In the genomic region with DNA sequence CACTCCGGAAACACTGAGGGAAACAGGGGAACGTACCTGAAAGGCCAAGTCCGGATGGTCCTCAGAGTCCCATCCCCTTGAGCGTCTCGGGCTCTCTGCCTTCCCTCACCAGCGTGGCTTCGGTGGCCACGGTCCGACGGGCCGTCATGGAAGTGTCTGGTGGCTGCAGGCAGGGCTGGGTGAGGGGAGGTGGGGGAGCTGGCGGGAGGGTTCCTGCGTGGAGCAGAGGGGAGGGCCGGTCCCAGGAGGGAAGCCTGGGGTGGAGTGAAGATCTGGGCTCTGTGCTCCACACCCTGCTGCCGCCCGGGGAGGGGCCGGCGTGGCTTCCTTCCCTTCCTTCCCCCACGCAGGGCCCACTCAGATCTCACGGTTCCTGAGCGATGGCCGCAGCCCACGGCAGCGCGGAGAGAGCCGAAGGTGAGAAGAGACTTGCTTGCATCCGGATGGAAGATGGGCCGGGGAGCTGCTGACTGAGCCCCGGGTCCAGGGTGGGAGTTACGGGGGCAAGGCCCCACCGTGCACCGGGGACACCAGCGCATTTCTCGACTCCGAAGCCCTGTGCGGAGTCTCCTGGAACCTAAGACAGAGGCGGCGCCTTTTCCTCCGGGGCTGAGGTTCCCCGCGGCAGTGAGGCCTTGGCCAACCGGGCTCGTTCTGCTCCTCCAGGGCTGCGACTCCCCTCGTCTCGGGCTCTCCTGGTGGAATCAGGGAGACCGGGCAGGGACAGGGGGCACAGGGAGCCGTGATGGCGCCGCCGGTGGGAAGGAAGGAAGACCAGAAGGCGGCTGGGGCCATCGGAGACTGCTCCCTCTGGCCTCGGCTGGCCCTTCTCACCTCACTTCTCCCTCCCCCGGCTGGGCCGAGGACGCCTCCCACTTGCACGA, we compare ENCODE assay signal across 23 cellular contexts. TPM values are rescaled to one million over a fixed set of nuclear protein-coding genes. Genes with fewer than 3 reads are reported as not detected.
DNase-seq lines count a peak whose midpoint lies in the region; ATAC-seq, FAIRE-seq and TF ChIP-seq lines count a peak whose summit lies in the region.
"Had no signal": no experiment of that assay in that cellular context is flagged by ENCODE, and none has a peak within 500 bp of the region (broad histone marks: within the 10 kb centered on the region; RNA-seq: fewer than 3 reads in every experiment).

No MANE protein-coding gene starts in this region.

- BruUV-seq in HepG2 (replicated peaks; lab: Mats Ljungman, UMichigan) (no TSS peak), K562 (replicated peaks; lab: Mats Ljungman, UMichigan) (no TSS peak)

- H3K23ac ChIP-seq in neuronal stem cell (ENCODE audit: low read depth, low read length, poor library complexity), result peak overlapping the region; percentile 26

- DNase-seq in HepG2 (ENCODE audit: low spot score), result no peak
- DNase-seq in right lobe of liver, result no peak
- DNase-seq in K562 (ENCODE audit: extremely low read depth in 1 of 4, low spot score in 3 of 4), result peak in 1 of 4 experiments; percentile 12
- no peak for DNase-seq in neuronal stem cell (ENCODE audit: low spot score)
- DNase-seq in upper lobe of right lung, result peak; percentile 48
- no peak for DNase-seq in stimulated activated CD4-positive, alpha-beta T cell treated with anti-CD3 and anti-CD28 coated beads, Interleukin-2, amount 100 ng/mL, for 48 hours
- no peak for DNase-seq in left ventricle myocardium superior
- no peak for DNase-seq in RCC 7860 (ENCODE audit: low spot score)
- DNase-seq: 8988T; C1 segment of cervical spinal cord; CD8-positive, alpha-beta T cell; GM23248; MG63; NCI-H1417; NCI-H1694 treated with DMSO at 0.1 percent for 48 hours; NCI-H2081 treated with DMSO at 0.1 percent for 48 hours; NCI-H446 treated with DMSO at 0.1 percent for 48 hours; NCI-H526 treated with DMSO at 0.1 percent for 48 hours; PC-3; RPMI8226; SHP77 had no signal

- peak overlapping the region; percentile 13 for H2BK5ac ChIP-seq in neuronal stem cell (ENCODE audit: low read length)

- H3K9me3 ChIP-seq in HepG2 (ENCODE audit: low read length) (no peaks in the 10 kb centered on the region), right lobe of liver (no peaks in the 10 kb centered on the region), K562 (replicated peaks; ENCODE audit: control insufficient read depth, insufficient read depth, low read depth, low read length) (no peaks in the 10 kb centered on the region), neuronal stem cell (replicated peaks in 1 of 2; ENCODE audit: control insufficient read depth in 2 of 2, insufficient read depth in 1 of 2, low read depth in 1 of 2, low read length in 2 of 2) (no peaks in the 10 kb centered on the region), upper lobe of right lung (no peaks in the 10 kb centered on the region)
- H3K9me3 ChIP-seq: MG63 had no signal

- no peak overlapping the region for H3K4ac ChIP-seq in neuronal stem cell (ENCODE audit: low read length)

- TF ChIP-seq POLR2A in HepG2 (IDR thresholded peaks at IDR 0.05; ENCODE audit: insufficient read depth in 1 of 2, low read depth in 2 of 2, low read length in 2 of 2) (no peak), right lobe of liver (IDR thresholded peaks at IDR 0.05) (no peak), K562 (conservative IDR thresholded peaks at IDR 0.05) (no peak)

- in situ Hi-C loops in HepG2 (cut with HindIII; ENCODE audit: extremely low pct_ligation_motif_present, low pct_unique_long_range_greater_than_20kb) (no loop called here), K562 (cut with MboI) (no loop called here)

- no peaks in the 10 kb centered on the region for H3K36me3 ChIP-seq in HepG2 (replicated peaks in 1 of 2; ENCODE audit: control insufficient read depth in 1 of 2, insufficient read depth in 2 of 2, low read length in 2 of 2)
- no peaks in the 10 kb centered on the region for H3K36me3 ChIP-seq in right lobe of liver
- H3K36me3 ChIP-seq in K562 (ENCODE audit: control insufficient read depth, insufficient read depth, low read length), result no peaks in the 10 kb centered on the region
- H3K36me3 ChIP-seq in neuronal stem cell (replicated peaks in 1 of 2; ENCODE audit: control insufficient read depth in 2 of 2, insufficient read depth in 2 of 2, low read length in 2 of 2), result no peaks in the 10 kb centered on the region
- no peaks in the 10 kb centered on the region for H3K36me3 ChIP-seq in upper lobe of right lung
- H3K36me3 ChIP-seq: MG63 had no signal

- peak overlapping the region; percentile 43 for H3K14ac ChIP-seq in neuronal stem cell (ENCODE audit: low read length)

- H3K79me2 ChIP-seq in HepG2 (ENCODE audit: insufficient read depth, low read length) (no peaks in the 10 kb centered on the region), K562 (ENCODE audit: control insufficient read depth, insufficient read depth, low read length) (no peaks in the 10 kb centered on the region)

- no peak overlapping the region for H2AFZ ChIP-seq in HepG2 (ENCODE audit: low read length)
- no peak overlapping the region for H2AFZ ChIP-seq in K562 (ENCODE audit: low read depth, low read length)
- H2AFZ ChIP-seq in neuronal stem cell (ENCODE audit: low read length), result no peak overlapping the region
- H2AFZ ChIP-seq: GM23248 had no signal

- intact Hi-C loops in HepG2 (cut with micrococcal nuclease; ENCODE audit: unreplicated experiment), result no loop called here
- intact Hi-C loops in right lobe of liver (cut with DNase I), result no loop called here
- intact Hi-C loops in K562 (cut with micrococcal nuclease), result no loop called here
- intact Hi-C loops in upper lobe of right lung (cut with DNase I), result no loop called here
- intact Hi-C loops in left ventricle myocardium superior (cut with micrococcal nuclease), result no loop called here

- H2BK15ac ChIP-seq in neuronal stem cell (ENCODE audit: low read length), result peak overlapping the region; percentile 82

- H4K91ac ChIP-seq in neuronal stem cell (ENCODE audit: low read depth, low read length, poor library complexity), result peak overlapping the region; percentile 28

- 59% methylated on average over 49 of the region's 58 CpGs for WGBS in HepG2 (ENCODE audit: low lambda C conversion rate)
- 93% methylated on average over 8 of the region's 58 CpGs for WGBS in right lobe of liver (ENCODE audit: insufficient coverage, low coverage, low lambda C conversion rate, missing lambda C conversion rate)
- WGBS in K562 (ENCODE audit: insufficient coverage, low coverage, missing lambda C conversion rate), result under 1% methylated on average over 31 of the region's 58 CpGs
- no CpG with 5 or more reads among the region's 58 CpGs for WGBS in neuronal stem cell (ENCODE audit: extremely low coverage in 2 of 2, insufficient read length in 2 of 2, insufficient replicate concordance in 1 of 2), 2 donors

- peak overlapping the region; percentile 10 for H2BK120ac ChIP-seq in neuronal stem cell (ENCODE audit: low read depth, low read length)

- H3K27me3 ChIP-seq in HepG2 (ENCODE audit: control insufficient read depth in 1 of 2, insufficient read depth in 2 of 2, low read length in 2 of 2), result peaks cover 18 to 85% of the 10 kb centered on the region in 2 experiments
- no peaks in the 10 kb centered on the region for H3K27me3 ChIP-seq in right lobe of liver
- H3K27me3 ChIP-seq in K562 (ENCODE audit: control insufficient read depth in 2 of 2, insufficient read depth in 2 of 2, low read length in 2 of 2), result peaks cover 27 to 57% of the 10 kb centered on the region in 2 experiments
- no peaks in the 10 kb centered on the region for H3K27me3 ChIP-seq in neuronal stem cell (ENCODE audit: control insufficient read depth in 3 of 3, insufficient read depth in 3 of 3, low read depth in 1 of 3, low read length in 3 of 3)
- peaks cover 9% of the 10 kb centered on the region for H3K27me3 ChIP-seq in upper lobe of right lung
- H3K27me3 ChIP-seq: MG63 had no signal

- H2AK5ac ChIP-seq in neuronal stem cell (ENCODE audit: low read depth, low read length), result no peak overlapping the region

- H4K8ac ChIP-seq in neuronal stem cell (ENCODE audit: low read depth, low read length), result no peak overlapping the region

- no peak overlapping the region for H3K9ac ChIP-seq in HepG2 (ENCODE audit: insufficient read depth, low read depth, low read length)
- H3K9ac ChIP-seq in K562 (ENCODE audit: insufficient read depth in 1 of 2, low read depth in 2 of 2, low read length in 2 of 2), result no peak overlapping the region
- peak overlapping the region; percentile 12 for H3K9ac ChIP-seq in neuronal stem cell (ENCODE audit: low read depth, low read length, poor library complexity)
- H3K9ac ChIP-seq: GM23248 had no signal

- FAIRE-seq in HepG2 (lab: Jason Lieb, UNC) (no peak), K562 (lab: Jason Lieb, UNC) (no peak), RCC 7860 (lab: Jason Lieb, UNC) (no peak)
- FAIRE-seq: G401.6, GM12892 had no signal

- H3K4me2 ChIP-seq in HepG2 (ENCODE audit: low read depth, low read length), result no peak overlapping the region
- no peak overlapping the region for H3K4me2 ChIP-seq in K562 (ENCODE audit: insufficient read depth, low read length)
- no peak overlapping the region for H3K4me2 ChIP-seq in neuronal stem cell (ENCODE audit: insufficient read depth, low read length, poor library complexity, severe bottlenecking)

- H2BK12ac ChIP-seq in neuronal stem cell (ENCODE audit: low read length), result no peak overlapping the region

- H3K9me1 ChIP-seq in K562 (ENCODE audit: control insufficient read depth, insufficient read depth, low read length), result peaks cover 4% of the 10 kb centered on the region

- no peak overlapping the region for H3K4me3 ChIP-seq in HepG2 (replicated peaks in 1 of 3; ENCODE audit: insufficient read depth in 1 of 3, low read depth in 2 of 3, low read length in 3 of 3)
- H3K4me3 ChIP-seq in right lobe of liver, result no peak overlapping the region
- no peak overlapping the region for H3K4me3 ChIP-seq in K562
- peak overlapping the region in 1 of 2 donors; percentile 10 for H3K4me3 ChIP-seq in neuronal stem cell (ENCODE audit: low read length in 2 of 2)
- no peak overlapping the region for H3K4me3 ChIP-seq in upper lobe of right lung
- H3K4me3 ChIP-seq: GM23248, MG63 had no signal

- no peaks in the 10 kb centered on the region for H3K79me1 ChIP-seq in neuronal stem cell (ENCODE audit: low read depth, low read length)

- H4K20me1 ChIP-seq in HepG2 (ENCODE audit: insufficient read depth, low read length) (no peaks in the 10 kb centered on the region), K562 (replicated peaks; ENCODE audit: control insufficient read depth, insufficient read depth, low read length) (no peaks in the 10 kb centered on the region)

- POLR2A ChIA-PET in HepG2 (lab: Yijun Ruan, JAX), result no interaction called here
- POLR2A ChIA-PET in K562 (lab: Yijun Ruan, JAX), result interaction anchor here (0.6 to 0.7 kb wide), 4 partner anchors 8 to 59 kb away, joined by 3 to 4 read pairs (median 3); no protein-coding TSS in a partner anchor

- H3K4me1 ChIP-seq in HepG2 (ENCODE audit: insufficient read depth, low read length), result no peaks in the 10 kb centered on the region
- H3K4me1 ChIP-seq in right lobe of liver, result no peaks in the 10 kb centered on the region
- H3K4me1 ChIP-seq in K562 (replicated peaks in 1 of 2; ENCODE audit: control insufficient read depth in 2 of 2, insufficient read depth in 2 of 2, low read length in 2 of 2), result peaks cover 0 to 9% of the 10 kb centered on the region in 2 experiments; a peak in 2 of 5 replicates
- no peaks in the 10 kb centered on the region for H3K4me1 ChIP-seq in neuronal stem cell (ENCODE audit: control insufficient read depth in 2 of 2, insufficient read depth in 1 of 2, low read depth in 1 of 2, low read length in 2 of 2)
- peaks cover 4% of the 10 kb centered on the region for H3K4me1 ChIP-seq in upper lobe of right lung

- CTCF ChIA-PET in HepG2 (lab: Yijun Ruan, JAX; ENCODE audit: low intra/inter-chr PET ratio, low total read pairs), result no interaction called here
- CTCF ChIA-PET in K562 (lab: Yijun Ruan, JAX; ENCODE audit: low intra/inter-chr PET ratio), result no interaction called here

- peak; percentile 34 for ATAC-seq in HepG2
- no peak for ATAC-seq in right lobe of liver
- ATAC-seq in K562, result peak; percentile 64
- peak; percentile 21 for ATAC-seq in upper lobe of right lung
- ATAC-seq in left ventricle myocardium superior, result no peak
- ATAC-seq: CD8-positive, alpha-beta T cell; PC-3 had no signal

- TF ChIP-seq RAD21 in HepG2 (CRISPR knock-in tag; IDR thresholded peaks at IDR 0.05), result no peak
- no peak for TF ChIP-seq RAD21 in K562 (CRISPR knock-in tag; conservative IDR thresholded peaks at IDR 0.05 in 1 of 2, IDR thresholded peaks at IDR 0.05 in 1 of 2)

- TF ChIP-seq CTCF in HepG2 (CRISPR knock-in tag; IDR thresholded peaks at IDR 0.05) (no peak), right lobe of liver (IDR thresholded peaks at IDR 0.05) (no peak), K562 (IDR thresholded peaks at IDR 0.05 in 2 of 3, conservative IDR thresholded peaks at IDR 0.05 in 1 of 3; ENCODE audit: insufficient read depth in 2 of 3, low read depth in 1 of 3, low read length in 3 of 3) (no peak), upper lobe of right lung (IDR thresholded peaks at IDR 0.05) (no peak)

- H3K27ac ChIP-seq in HepG2 (ENCODE audit: extremely low read length, insufficient read depth, low read length), result no peak overlapping the region
- H3K27ac ChIP-seq in right lobe of liver, result no peak overlapping the region
- H3K27ac ChIP-seq in K562 (ENCODE audit: extremely low read depth, low read depth, low read length), result no peak overlapping the region
- H3K27ac ChIP-seq in neuronal stem cell (replicated peaks; ENCODE audit: low read length), result no peak overlapping the region
- no peak overlapping the region for H3K27ac ChIP-seq in upper lobe of right lung
- H3K27ac ChIP-seq: GM23248 had no signal

- H3K18ac ChIP-seq in neuronal stem cell (ENCODE audit: low read length), result peak overlapping the region; percentile 86

- TF ChIP-seq EP300 in HepG2 (IDR thresholded peaks at IDR 0.05; ENCODE audit: low read depth in 2 of 2, low read length in 2 of 2) (no peak), HepG2 (CRISPR knock-in tag; IDR thresholded peaks at IDR 0.05; ENCODE audit: borderline replicate concordance) (no peak), K562 (IDR thresholded peaks at IDR 0.05; ENCODE audit: low read length) (no peak)

RNA-seq across cellular contexts. Expression of gene KCNF1, which starts 49.1 kb away (rescaled TPM):
- total RNA-seq in HepG2 (2016; rRNA removed; fragmentation: Illumina TruSeq; extraction: Trizol) (0.09 and 0.15 TPM in 2 replicates), right lobe of liver (not detected), K562 (2014; rRNA removed) (not detected in 2 replicates), K562 (2014; rRNA removed; fragmentation: Illumina TruSeq; extraction: Trizol) (not detected in 2 replicates), K562 (2015; rRNA removed; fragmentation: Illumina TruSeq; extraction: Trizol) (not detected in 2 replicates), K562 (2021) (not detected in 2 replicates), upper lobe of right lung (0.17 TPM), left ventricle myocardium superior (0.17 TPM)
- not detected in 2 replicates for total RNA-seq in HepG2 (2016; cell fraction: cytosol; rRNA removed; fragmentation: Illumina TruSeq; extraction: Trizol; ENCODE audit: low read depth)
- total RNA-seq in HepG2 (2016; cell fraction: insoluble cytoplasmic fraction; rRNA removed; fragmentation: Illumina TruSeq; extraction: Trizol), result 0.24 TPM in 1 of 2 replicates, not detected in the other
- total RNA-seq in HepG2 (2016; cell fraction: membrane; rRNA removed; fragmentation: Illumina TruSeq; extraction: Trizol), result 0.09 and 0.17 TPM in 2 replicates
- 0.22 TPM in 1 of 2 replicates, not detected in the other for total RNA-seq in HepG2 (2016; cell fraction: nucleus; rRNA removed; fragmentation: Illumina TruSeq; extraction: Trizol)
- polyA plus RNA-seq in HepG2 (2011; rRNA removed) (0.12 and 0.17 TPM in 2 replicates), K562 (2011; rRNA removed) (not detected in 2 replicates), K562 (2014; fragmentation: Illumina TruSeq; extraction: Trizol) (not detected in 2 replicates), K562 (2014; fragmentation: Nextera tagmentation; extraction: Ambion mirVana) (not detected), K562 (2014; rRNA removed) (not detected in 2 replicates)
- 0.09 and 0.19 TPM in 2 replicates for polyA plus RNA-seq in HepG2 (2011; cell fraction: cytosol; rRNA removed)
- polyA plus RNA-seq in HepG2 (2011; cell fraction: nucleus; rRNA removed), result 0.14 and 0.16 TPM in 2 replicates
- 0.05 TPM in 1 of 2 replicates, not detected in the other for polyA plus RNA-seq in HepG2 (2012)
- 0.07 and 0.10 TPM in 2 replicates for polyA plus RNA-seq in HepG2 (2016; cell fraction: cytosol; fragmentation: Illumina TruSeq; extraction: Trizol; ENCODE audit: low read depth)
- polyA plus RNA-seq in HepG2 (2016; cell fraction: insoluble cytoplasmic fraction; fragmentation: Illumina TruSeq; extraction: Trizol; ENCODE audit: low read depth), result 0.13 TPM in 2 replicates
- polyA plus RNA-seq in HepG2 (2016; cell fraction: membrane; fragmentation: Illumina TruSeq; extraction: Trizol; ENCODE audit: low read depth), result 0.15 and 0.18 TPM in 2 replicates
- polyA plus RNA-seq in HepG2 (2016; cell fraction: nucleus; fragmentation: Illumina TruSeq; extraction: Trizol; ENCODE audit: insufficient read depth, low read depth), result 0.33 and 0.39 TPM in 2 replicates
- polyA minus RNA-seq in HepG2 (2011; rRNA and poly(A)+ RNA removed; ENCODE audit: low replicate concordance), result 0.18 TPM in 1 of 2 replicates, not detected in the other
- 0.26 TPM in 1 of 2 replicates, not detected in the other for polyA minus RNA-seq in HepG2 (2011; cell fraction: cytosol; rRNA and poly(A)+ RNA removed)
- polyA minus RNA-seq in HepG2 (2011; cell fraction: nucleus; rRNA and poly(A)+ RNA removed), result not detected in 2 replicates
- not detected in 2 replicates for total RNA-seq in K562 (2011; cell fraction: chromatin; rRNA removed; ENCODE audit: low replicate concordance)
- total RNA-seq in K562 (2011; cell fraction: nucleolus; rRNA removed), result not detected in 2 replicates
- not detected in 2 replicates for total RNA-seq in K562 (2011; cell fraction: nucleoplasm; rRNA removed)
- not detected in 2 replicates for polyA plus RNA-seq in K562 (2011; cell fraction: cytosol; rRNA removed)
- polyA plus RNA-seq in K562 (2011; cell fraction: nucleus; rRNA removed), result not detected in 2 replicates
- polyA plus RNA-seq in K562 (2012), result not detected in 2 replicates
- polyA minus RNA-seq in K562 (2011; rRNA and poly(A)+ RNA removed), result not detected in 2 replicates
- polyA minus RNA-seq in K562 (2011; cell fraction: cytosol; rRNA and poly(A)+ RNA removed), result not detected in 2 replicates
- polyA minus RNA-seq in K562 (2011; cell fraction: nucleus; rRNA and poly(A)+ RNA removed), result not detected in 2 replicates
- polyA plus RNA-seq in neuronal stem cell (2013, experiment 1 of 2), result 0.14 TPM
- polyA plus RNA-seq in neuronal stem cell (2013, experiment 2 of 2), result 0.08 TPM
- total RNA-seq: CD8-positive, alpha-beta T cell had no signal

Comparison
In these comparisons a context has a peak if more than half of its experiments do, and no peak if none do; other contexts are left out.
1. ATAC-seq: peak in HepG2 (single experiment), K562 (single experiment) and upper lobe of right lung (single experiment); none in right lobe of liver (0 of 4) and left ventricle myocardium superior (single experiment).